8 cellular contexts compared by ENCODE assay signal in the genomic region with DNA sequence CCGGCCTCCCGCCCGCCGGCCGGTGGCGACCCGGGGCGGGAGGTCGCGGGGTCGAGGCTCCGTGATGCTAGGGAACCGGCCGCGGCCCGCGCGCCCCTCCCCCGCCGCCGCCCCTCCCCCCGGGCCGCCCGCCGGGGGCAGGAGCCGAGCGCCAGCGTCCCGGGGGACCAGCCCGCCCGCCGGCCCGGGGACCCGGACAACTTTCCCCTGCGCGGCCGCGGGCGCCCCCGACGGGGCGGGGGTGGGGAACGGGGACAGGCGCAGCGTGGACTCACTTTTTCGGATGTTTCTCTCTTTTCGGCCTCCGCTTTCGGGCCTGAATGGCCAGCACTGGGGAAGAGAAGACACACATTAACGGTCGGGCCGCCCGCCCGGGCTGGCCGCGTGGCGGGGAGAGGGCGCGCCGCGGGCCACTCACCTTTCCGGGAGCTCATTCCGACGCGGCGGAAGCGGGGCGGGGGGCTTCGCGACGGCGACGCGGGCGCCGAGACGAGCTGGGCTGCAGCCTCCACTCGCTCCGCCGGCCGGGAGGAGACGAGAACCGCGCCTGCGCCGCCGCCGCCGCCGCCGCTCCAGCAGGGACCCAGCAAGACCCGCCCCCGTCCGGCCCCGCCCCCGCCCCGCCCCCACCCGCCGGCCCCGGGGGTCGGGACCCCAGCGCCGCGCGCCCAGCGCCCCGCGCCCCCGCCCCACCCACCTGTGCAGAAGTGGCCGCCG. TPM values are rescaled to one million over a fixed set of nuclear protein-coding genes. Genes with fewer than 3 reads are reported as not detected.
DNase-seq lines count a peak whose midpoint lies in the region; ATAC-seq and TF ChIP-seq lines count a peak whose summit lies in the region.

A gene (minus strand): TSS at position 549 of the 717 bp plus-strand sequence.

- no peaks in the 10 kb centered on the region for H3K9me3 Mint-ChIP-seq in immature natural killer cell

- H3K27me3 Mint-ChIP-seq in immature natural killer cell (ENCODE audit: low read depth in 3 of 3), result peaks cover 3 to 9% (median 4%) of the 10 kb centered on the region in 3 donors

- in situ Hi-C loops in HAP-1 (cut with MboI; ENCODE audit: low sequenced_read_pairs) (no loop called here), T47D (cut with HindIII; ENCODE audit: low pct_unique_long_range_greater_than_20kb, low sequenced_read_pairs) (no loop called here)

- H3K27ac Mint-ChIP-seq in immature natural killer cell, result peak within 1 kb of the TSS; percentile 87 to 97 (median 92)

- 0 out of 2 replicates have a peak, but pooled peaks cover 3% of the 10 kb centered on the region for H3K36me3 ChIP-seq in HAP-1 (replicated peaks)

- H3K4me3 ChIP-seq in GM12864 (ENCODE audit: low read depth, low read length), result peak within 1 kb of the TSS; percentile 87
- peak within 1 kb of the TSS; percentile 64 for H3K4me3 ChIP-seq in HAP-1

- peak within 1 kb of the TSS; percentile 97 to 98 (median 98) for H3K4me3 Mint-ChIP-seq in immature natural killer cell

- H3K4me1 Mint-ChIP-seq in immature natural killer cell, result peaks cover 32 to 41% of the 10 kb centered on the region in 2 donors

- peak within 1 kb of the TSS; percentile 92 for H3K27ac ChIP-seq in VCaP

- no peaks in the 10 kb centered on the region for H3K9me3 ChIP-seq in HAP-1

- TF ChIP-seq CTCF in GM12864 (IDR thresholded peaks at IDR 0.05; ENCODE audit: low read depth, low read length, missing control alignments) (no peak), VCaP (conservative IDR thresholded peaks at IDR 0.05) (no peak)

- DNase-seq in GM12864 (ENCODE audit: low read depth), result no peak
- DNase-seq in HAP-1 (ENCODE audit: low spot score in 2 of 2), result peak; percentile 54 to 87
- peak; percentile 31 for DNase-seq in MV-4-11 (lab: John Stamatoyannopoulos, UW)
- DNase-seq in T47D (ENCODE audit: low read depth in 1 of 2, low spot score in 1 of 2), result peak; percentile 70 to 85
- DNase-seq in immature natural killer cell, result peak; percentile 70 to 78 (median 76)
- DNase-seq in smooth muscle cell of the brain vasculature (ENCODE audit: low read depth, low spot score), result peak; percentile 9

- no peak for ATAC-seq in GM18861 (IDR thresholded peaks at IDR 0.05; ENCODE audit: unreplicated experiment)

- H3K27me3 ChIP-seq in HAP-1 (ENCODE audit: low read depth), result no peaks in the 10 kb centered on the region

- H3K36me3 Mint-ChIP-seq in immature natural killer cell, result peaks cover 0 to 6% (median 3%) of the 10 kb centered on the region in 3 donors

- H3K4me1 ChIP-seq in HAP-1, result peaks cover 10% of the 10 kb centered on the region

RNA-seq across cellular contexts. Expression of the gene that starts here (rescaled TPM):
- 10 to 100 TPM; 51.5 to 92.2 (median 64.1) TPM for polyA plus RNA-seq in immature natural killer cell
